In the genomic region with DNA sequence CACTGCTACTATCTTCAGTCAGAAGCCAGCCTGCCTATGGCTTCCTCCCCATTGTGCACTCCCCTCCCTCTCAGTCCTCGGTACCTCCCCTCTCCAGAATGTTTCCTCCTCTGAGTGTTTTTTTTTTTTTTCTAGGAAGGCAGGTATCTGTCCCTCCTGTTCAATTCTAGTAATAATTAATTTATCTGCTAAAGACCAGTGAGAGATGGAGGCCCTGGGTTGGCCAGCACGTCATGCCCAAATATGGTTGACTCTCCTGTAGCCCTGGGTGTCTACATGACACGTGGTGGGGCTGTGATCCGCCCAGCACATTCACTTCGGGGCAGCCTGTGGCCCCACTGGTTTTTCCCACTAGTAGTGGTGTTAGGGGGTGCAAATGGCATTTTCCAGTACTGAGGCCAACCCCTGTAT, we compare ENCODE assay signal across 9 cellular contexts. TPM values are rescaled to one million over a fixed set of nuclear protein-coding genes. Genes with fewer than 3 reads are reported as not detected.
DNase-seq lines count a peak whose midpoint lies in the region; ATAC-seq and TF ChIP-seq lines count a peak whose summit lies in the region.
"Had no signal": no experiment of that assay in that cellular context is flagged by ENCODE, and none has a peak within 500 bp of the region (broad histone marks: within the 10 kb centered on the region; RNA-seq: fewer than 3 reads in every experiment).

No MANE protein-coding gene starts in this region.

- H3K4me3 ChIP-seq in SK-N-SH (ENCODE audit: low read depth in 2 of 2, low read length in 1 of 2), result no peak overlapping the region
- H3K4me3 ChIP-seq in RWPE2 (ENCODE audit: severe bottlenecking), result no peak overlapping the region
- H3K4me3 ChIP-seq in esophagus muscularis mucosa, result peak overlapping the region; percentile 67 to 75 (median 74)
- H3K4me3 ChIP-seq: mucosa of descending colon had no signal

- peak overlapping the region; percentile 75 for H3K27ac Mint-ChIP-seq in stimulated activated naive B cell treated with anti-CD40 and anti-IgM and Interleukin-4, amounts not matched to agents 10 μg/mL and 1 μg/mL and 100 μg/mL, for 72 hours

- H3K27ac ChIP-seq in SK-N-SH (ENCODE audit: low read depth in 2 of 2, low read length in 1 of 2) (no peak overlapping the region), RWPE2 (ENCODE audit: poor library complexity, severe bottlenecking) (peak overlapping the region; percentile 97), esophagus muscularis mucosa (replicated peaks in 1 of 4) (peak overlapping the region; percentile 96 to 97 (median 97))

- TF ChIP-seq POLR2A in esophagus muscularis mucosa (IDR thresholded peaks at IDR 0.05; ENCODE audit: low read depth), result no peak

- intact Hi-C loops in esophagus muscularis mucosa (cut with DNase I), result no loop called here

- DNase-seq in SK-N-SH (no peak), RWPE2 (ENCODE audit: low spot score) (no peak), esophagus muscularis mucosa (ENCODE audit: extremely low spot score) (no peak), nucleus accumbens (lab: John Stamatoyannopoulos, UW) (no peak), C1 segment of cervical spinal cord (lab: John Stamatoyannopoulos, UW) (no peak)
- no peak for DNase-seq in stimulated activated naive B cell treated with anti-CD40 and anti-IgM and Interleukin-4, amounts not matched to agents 10 μg/mL and 1 μg/mL and 100 μg/mL, for 72 hours

- H3K4me1 Mint-ChIP-seq in stimulated activated naive B cell treated with anti-CD40 and anti-IgM and Interleukin-4, amounts not matched to agents 10 μg/mL and 1 μg/mL and 100 μg/mL, for 72 hours, result peaks cover 17 to 36% of the 10 kb centered on the region in 2 donors

- H3K79me2 ChIP-seq in SK-N-SH (ENCODE audit: insufficient read depth), result peaks cover 66% of the 10 kb centered on the region

- H3K9ac ChIP-seq in SK-N-SH, result no peak overlapping the region

- POLR2A ChIA-PET in SK-N-SH (lab: Yijun Ruan, JAX), result interaction anchor here (0.7 kb wide), 1 partner anchor 494 kb away, joined by 3 read pairs; no protein-coding TSS in a partner anchor

- ATAC-seq in SK-N-SH treated with all-trans-retinoic acid at 6 μM for 48 hours, result no peak
- ATAC-seq in RWPE2 (ENCODE audit: low read depth), result no peak
- no peak for ATAC-seq in stimulated activated naive B cell treated with anti-CD40 and anti-IgM and Interleukin-4, amounts not matched to agents 10 μg/mL and 1 μg/mL and 100 μg/mL, for 72 hours (replicated peaks)
- no peak for ATAC-seq in HG03378 (IDR thresholded peaks at IDR 0.05; ENCODE audit: unreplicated experiment)

- H3F3A ChIP-seq in SK-N-SH (replicated peaks; ENCODE audit: insufficient read depth), result peaks cover 13% of the 10 kb centered on the region

- H2AFZ ChIP-seq in SK-N-SH (ENCODE audit: low read depth), result no peak overlapping the region

- H3K9me3 Mint-ChIP-seq in stimulated activated naive B cell treated with anti-CD40 and anti-IgM and Interleukin-4, amounts not matched to agents 10 μg/mL and 1 μg/mL and 100 μg/mL, for 72 hours, result no peaks in the 10 kb centered on the region

- H3K36me3 ChIP-seq in SK-N-SH (replicated peaks in 1 of 2; ENCODE audit: control insufficient read depth in 1 of 2, insufficient read depth in 2 of 2, low read length in 1 of 2) (peaks cover 0 to under 1% of the 10 kb centered on the region in 2 experiments), RWPE2 (ENCODE audit: low read depth) (peaks cover 25% of the 10 kb centered on the region), esophagus muscularis mucosa (peaks cover 9 to 24% (median 13%) of the 10 kb centered on the region in 4 donors)

- H3K9me2 ChIP-seq in SK-N-SH, result no peaks in the 10 kb centered on the region

- H3K4me3 Mint-ChIP-seq in stimulated activated naive B cell treated with anti-CD40 and anti-IgM and Interleukin-4, amounts not matched to agents 10 μg/mL and 1 μg/mL and 100 μg/mL, for 72 hours, result peak overlapping the region; percentile 67 to 94

- no peaks in the 10 kb centered on the region for H3K27me3 Mint-ChIP-seq in stimulated activated naive B cell treated with anti-CD40 and anti-IgM and Interleukin-4, amounts not matched to agents 10 μg/mL and 1 μg/mL and 100 μg/mL, for 72 hours

- H4K20me1 ChIP-seq in SK-N-SH (ENCODE audit: insufficient read depth), result peaks cover 11% of the 10 kb centered on the region

- 0 out of 2 replicates have a peak overlapping the region, but pooled peaks have one; percentile 57 for H3K4me2 ChIP-seq in SK-N-SH

- TF ChIP-seq RAD21 in SK-N-SH (IDR thresholded peaks at IDR 0.05; ENCODE audit: low read length), result no peak

- TF ChIP-seq CTCF in SK-N-SH (IDR thresholded peaks at IDR 0.05) (no peak), RWPE2 (IDR thresholded peaks at IDR 0.05; ENCODE audit: poor library complexity, severe bottlenecking) (no peak), esophagus muscularis mucosa (IDR thresholded peaks at IDR 0.05) (no peak)

- no peak for TF ChIP-seq EP300 in SK-N-SH (IDR thresholded peaks at IDR 0.05; ENCODE audit: borderline replicate concordance in 1 of 2, low read depth in 1 of 2, low read length in 1 of 2)
- no peak for TF ChIP-seq EP300 in esophagus muscularis mucosa (IDR thresholded peaks at IDR 0.05)

- 47% methylated on average over 5 of the region's 5 CpGs for WGBS in SK-N-SH (ENCODE audit: low lambda C conversion rate)
- WGBS in esophagus muscularis mucosa, result 54% methylated on average over 5 of the region's 5 CpGs

- CTCF ChIA-PET in SK-N-SH (lab: Yijun Ruan, JAX), result interaction anchor here (0.7 to 1.5 kb wide), 2 partner anchors 162 to 404 kb away, joined by 3 to 6 read pairs; no protein-coding TSS in a partner anchor

- H3K27me3 ChIP-seq in SK-N-SH (ENCODE audit: insufficient read depth) (no peaks in the 10 kb centered on the region), RWPE2 (ENCODE audit: insufficient read depth, poor library complexity, severe bottlenecking) (no peaks in the 10 kb centered on the region), esophagus muscularis mucosa (no peaks in the 10 kb centered on the region)

- H3K9me3 ChIP-seq in SK-N-SH (no peaks in the 10 kb centered on the region), RWPE2 (ENCODE audit: severe bottlenecking) (no peaks in the 10 kb centered on the region), esophagus muscularis mucosa (no peaks in the 10 kb centered on the region)
- H3K9me3 ChIP-seq: mucosa of descending colon had no signal

- H3K36me3 Mint-ChIP-seq in stimulated activated naive B cell treated with anti-CD40 and anti-IgM and Interleukin-4, amounts not matched to agents 10 μg/mL and 1 μg/mL and 100 μg/mL, for 72 hours, result peaks cover 13% of the 10 kb centered on the region in 2 donors

- peaks cover 11 to 16% of the 10 kb centered on the region in 2 experiments; a peak in 2 of 4 replicates for H3K4me1 ChIP-seq in SK-N-SH (ENCODE audit: control insufficient read depth in 1 of 2, insufficient read depth in 2 of 2, low read depth in 1 of 2, low read length in 1 of 2)
- H3K4me1 ChIP-seq in RWPE2 (ENCODE audit: insufficient read depth, poor library complexity, severe bottlenecking), result peaks cover 14% of the 10 kb centered on the region
- peaks cover 19 to 49% (median 42%) of the 10 kb centered on the region in 4 donors for H3K4me1 ChIP-seq in esophagus muscularis mucosa

TF ChIP-seq in SK-N-SH, 30 proteins besides CTCF, POLR2A, EP300 and RAD21 (continues in another document):
- TF ChIP-seq TEAD4 (IDR thresholded peaks at IDR 0.05; ENCODE audit: borderline replicate concordance, insufficient read depth) (no peak), MEF2A (IDR thresholded peaks at IDR 0.05; ENCODE audit: borderline replicate concordance, low read depth) (no peak), JUND (IDR thresholded peaks at IDR 0.05) (no peak)

TF ChIP-seq in SK-N-SH treated with all-trans-retinoic acid at 6 μM for 48 hours, 23 proteins besides CTCF, POLR2A, EP300 and RAD21:
- no peak for TF ChIP-seq ZC3H10 (CRISPR knock-in tag; IDR thresholded peaks at IDR 0.05)
- no peak for TF ChIP-seq RARB (CRISPR knock-in tag; IDR thresholded peaks at IDR 0.05)
- no peak for TF ChIP-seq TCF4 (CRISPR knock-in tag; IDR thresholded peaks at IDR 0.05; ENCODE audit: borderline replicate concordance)
- TF ChIP-seq ZNF70 (CRISPR knock-in tag; IDR thresholded peaks at IDR 0.05), result no peak
- TF ChIP-seq SNAI2 (CRISPR knock-in tag; IDR thresholded peaks at IDR 0.05), result no peak
- no peak for TF ChIP-seq CSDC2 (CRISPR knock-in tag; IDR thresholded peaks at IDR 0.05)

RNA-seq across cellular contexts. Expression of gene FLNA, which starts 1.8 kb away (rescaled TPM):
- 364 and 550 TPM in 2 replicates for polyA plus RNA-seq in SK-N-SH (2012; rRNA removed)
- 152 and 241 TPM in 2 replicates for polyA plus RNA-seq in SK-N-SH (2012; cell fraction: cytosol; rRNA removed)
- 1,312 and 1,452 TPM in 2 replicates for polyA plus RNA-seq in SK-N-SH (2012; cell fraction: nucleus; rRNA removed)
- total RNA-seq in esophagus muscularis mucosa, result over 10,000 TPM in 3 of 4 donors, 1,000 to 10,000 TPM in 1; 8,941 to 16,544 (median 12,362) TPM

RNA-seq across cellular contexts. Expression of gene EMD, which starts 6.5 kb away (rescaled TPM):
- 40.4 and 68.0 TPM in 2 replicates for polyA plus RNA-seq in SK-N-SH (2012; rRNA removed)
- polyA plus RNA-seq in SK-N-SH (2012; cell fraction: cytosol; rRNA removed), result 53.2 and 69.8 TPM in 2 replicates
- polyA plus RNA-seq in SK-N-SH (2012; cell fraction: nucleus; rRNA removed), result 82.3 and 105 TPM in 2 replicates
- total RNA-seq in esophagus muscularis mucosa, result 10 to 100 TPM; 37.0 to 64.7 (median 57.7) TPM

RNA-seq across cellular contexts. Expression of gene RPL10, which starts 25.6 kb away (rescaled TPM):
- polyA plus RNA-seq in SK-N-SH (2012; rRNA removed), result 4,562 and 7,172 TPM in 2 replicates
- 3,969 and 6,678 TPM in 2 replicates for polyA plus RNA-seq in SK-N-SH (2012; cell fraction: cytosol; rRNA removed)
- polyA plus RNA-seq in SK-N-SH (2012; cell fraction: nucleus; rRNA removed), result 1,391 and 1,880 TPM in 2 replicates
- total RNA-seq in esophagus muscularis mucosa, result 1,000 to 10,000 TPM; 2,150 to 7,554 (median 4,519) TPM

RNA-seq across cellular contexts. Expression of gene DNASE1L1, which starts 36.4 kb away (rescaled TPM):
- 18.2 and 22.5 TPM in 2 replicates for polyA plus RNA-seq in SK-N-SH (2012; rRNA removed)
- polyA plus RNA-seq in SK-N-SH (2012; cell fraction: cytosol; rRNA removed), result 13.3 and 17.5 TPM in 2 replicates
- polyA plus RNA-seq in SK-N-SH (2012; cell fraction: nucleus; rRNA removed), result 30.6 and 31.9 TPM in 2 replicates
- 10 to 100 TPM; 19.9 to 24.3 (median 22.6) TPM for total RNA-seq in esophagus muscularis mucosa

RNA-seq across cellular contexts. Expression of gene TAFAZZIN, which starts 38.7 kb away (rescaled TPM):
- polyA plus RNA-seq in SK-N-SH (2012; rRNA removed), result 34.0 and 35.7 TPM in 2 replicates
- polyA plus RNA-seq in SK-N-SH (2012; cell fraction: cytosol; rRNA removed), result 9.7 and 12.5 TPM in 2 replicates
- polyA plus RNA-seq in SK-N-SH (2012; cell fraction: nucleus; rRNA removed), result 280 and 309 TPM in 2 replicates
- total RNA-seq in esophagus muscularis mucosa, result 10 to 100 TPM; 18.6 to 43.6 (median 32.5) TPM

Comparison
In these comparisons a context has a peak if more than half of its experiments do, and no peak if none do; other contexts are left out.
1. H3K27ac ChIP-seq: peak in RWPE2 (single experiment) and esophagus muscularis mucosa (4 of 4); none in SK-N-SH (0 of 2).
2. H3K4me3 ChIP-seq: peak in esophagus muscularis mucosa (4 of 4); none in SK-N-SH (0 of 2) and RWPE2 (single experiment).